ENCODE assay signal across 17 cellular contexts in genomic region chr3:97613139-97613538, GRCh38.
"Had no signal": no experiment of that assay in that cellular context is flagged by ENCODE, and none has a peak within 500 bp of the region (broad histone marks: within the 10 kb centered on the region; RNA-seq: fewer than 3 reads in every experiment).

No MANE protein-coding gene starts in this region.

- H3K27me3 Mint-ChIP-seq: activated CD4-positive, alpha-beta memory T cell treated with anti-CD3 and anti-CD28 coated beads, Interleukin-2, amount 10 ng/mL, durations not matched to agents 7 days and 5 days; activated CD4-positive, alpha-beta T cell treated with anti-CD3 and anti-CD28 coated beads, Interleukin-2, amount 10 ng/mL, durations not matched to agents 24 days and 14 days; activated naive CD4-positive, alpha-beta T cell treated with anti-CD3 and anti-CD28 coated beads, Interleukin-2, amount 10 ng/mL, durations not matched to agents 7 days and 5 days had no signal

- H3K36me3 Mint-ChIP-seq: activated naive CD4-positive, alpha-beta T cell treated with anti-CD3 and anti-CD28 coated beads, Interleukin-2, amount 10 ng/mL, durations not matched to agents 7 days and 5 days; immature natural killer cell; natural killer cell; type B pancreatic cell had no signal

- DNase-seq: activated CD4-positive, alpha-beta memory T cell treated with anti-CD3 and anti-CD28 coated beads, Interleukin-2, amount 10 ng/mL, durations not matched to agents 7 days and 5 days; activated CD4-positive, alpha-beta T cell treated with anti-CD3 and anti-CD28 coated beads, Interleukin-2, amount 10 ng/mL, durations not matched to agents 24 days and 14 days; activated effector memory CD4-positive, alpha-beta T cell treated with anti-CD3 and anti-CD28 coated beads, Interleukin-2, amount 50 U/mL, for 16 hours; activated naive CD4-positive, alpha-beta T cell treated with anti-CD3 and anti-CD28 coated beads, Interleukin-2, amount 10 ng/mL, durations not matched to agents 7 days and 5 days; activated T-cell treated with anti-CD3 and anti-CD28 coated beads, Interleukin-2, amount 50 U/mL, for 72 hours; amygdala; colonic mucosa; glutamatergic neuron; immature natural killer cell; left ventricle myocardium inferior; mammary epithelial cell; natural killer cell; ovary; stimulated activated CD4-positive, alpha-beta T cell treated with anti-CD3 and anti-CD28 coated beads, Interleukin-4, amount 100 ng/mL, for 1 hour; stimulated activated naive CD4-positive, alpha-beta T cell treated with Interleukin-2 at 50 U/mL for 16 hours had no signal

- H3K4me3 Mint-ChIP-seq: activated CD4-positive, alpha-beta memory T cell treated with anti-CD3 and anti-CD28 coated beads, Interleukin-2, amount 10 ng/mL, durations not matched to agents 7 days and 5 days; activated CD4-positive, alpha-beta T cell treated with anti-CD3 and anti-CD28 coated beads, Interleukin-2, amount 10 ng/mL, durations not matched to agents 24 days and 14 days; activated naive CD4-positive, alpha-beta T cell treated with anti-CD3 and anti-CD28 coated beads, Interleukin-2, amount 10 ng/mL, durations not matched to agents 7 days and 5 days; activated T-cell treated with anti-CD3 and anti-CD28 coated beads, Interleukin-2, amount 50 U/mL, for 72 hours; immature natural killer cell; mesothelial cell of epicardium; natural killer cell; type B pancreatic cell had no signal

- ATAC-seq: activated T-cell treated with anti-CD3 and anti-CD28 coated beads, Interleukin-2, amount 50 U/mL, for 72 hours; natural killer cell had no signal

- H3K27ac Mint-ChIP-seq: activated CD4-positive, alpha-beta memory T cell treated with anti-CD3 and anti-CD28 coated beads, Interleukin-2, amount 10 ng/mL, durations not matched to agents 7 days and 5 days; activated CD4-positive, alpha-beta T cell treated with anti-CD3 and anti-CD28 coated beads, Interleukin-2, amount 10 ng/mL, durations not matched to agents 24 days and 14 days; activated naive CD4-positive, alpha-beta T cell treated with anti-CD3 and anti-CD28 coated beads, Interleukin-2, amount 10 ng/mL, durations not matched to agents 7 days and 5 days; activated T-cell treated with anti-CD3 and anti-CD28 coated beads, Interleukin-2, amount 50 U/mL, for 72 hours; immature natural killer cell; mesothelial cell of epicardium; natural killer cell; type B pancreatic cell had no signal

- H3K4me1 Mint-ChIP-seq: activated CD4-positive, alpha-beta memory T cell treated with anti-CD3 and anti-CD28 coated beads, Interleukin-2, amount 10 ng/mL, durations not matched to agents 7 days and 5 days; activated CD4-positive, alpha-beta T cell treated with anti-CD3 and anti-CD28 coated beads, Interleukin-2, amount 10 ng/mL, durations not matched to agents 24 days and 14 days; activated naive CD4-positive, alpha-beta T cell treated with anti-CD3 and anti-CD28 coated beads, Interleukin-2, amount 10 ng/mL, durations not matched to agents 7 days and 5 days; immature natural killer cell; natural killer cell had no signal

- H3K9me3 Mint-ChIP-seq: activated CD4-positive, alpha-beta memory T cell treated with anti-CD3 and anti-CD28 coated beads, Interleukin-2, amount 10 ng/mL, durations not matched to agents 7 days and 5 days; type B pancreatic cell had no signal
